ENCODE assay signal across 7 cellular contexts in the genomic region with DNA sequence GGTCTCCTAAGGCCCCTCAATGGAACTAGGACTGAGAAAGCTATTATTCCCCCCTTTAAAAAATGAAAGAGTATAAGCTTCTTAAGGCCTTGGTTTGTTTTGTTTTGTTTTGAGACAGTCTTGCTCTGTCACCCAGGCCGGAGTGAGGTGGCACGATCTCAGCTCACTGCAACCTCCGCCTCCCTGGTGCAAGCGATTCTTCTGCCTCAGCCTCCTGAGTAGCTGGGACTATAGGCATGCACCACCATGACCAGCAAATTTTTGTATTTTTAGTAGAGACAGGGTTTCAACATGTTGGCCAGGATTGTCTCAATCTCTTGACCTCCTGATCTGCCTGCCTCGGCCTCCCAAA.
DNase-seq lines count a peak whose midpoint lies in the region; ATAC-seq and TF ChIP-seq lines count a peak whose summit lies in the region.
"Not testable (repeated sequence)": the region's sequence is repeated elsewhere in the genome, so short reads cannot be mapped to it uniquely, and the experiment has no call there.

No MANE protein-coding gene starts in this region.

- not testable (repeated sequence) for H3K27ac Mint-ChIP-seq in activated CD4-positive, alpha-beta T cell treated with anti-CD3 and anti-CD28 coated beads for 36 hours; activated T-helper 17 cell treated with anti-CD3 and anti-CD28 coated beads, Interleukin-2, amount 50 U/mL, for 72 hours
- peak overlapping the region; percentile 61 for H3K27ac Mint-ChIP-seq in activated CD8-positive, alpha-beta T cell treated with anti-CD3 and anti-CD28 coated beads for 36 hours
- H3K27ac Mint-ChIP-seq in natural killer cell treated with Interleukin-12 subunit alpha and Interleukin-12 subunit beta and Interleukin-15 and Interleukin-18, amount 100 ng/mL, for 72 hours: peak overlapping the region; percentile 33 to 39

- not testable (repeated sequence) for DNase-seq in activated CD4-positive, alpha-beta T cell treated with anti-CD3 and anti-CD28 coated beads for 36 hours; activated CD8-positive, alpha-beta T cell treated with anti-CD3 and anti-CD28 coated beads for 36 hours; natural killer cell treated with Interleukin-12 subunit alpha and Interleukin-12 subunit beta and Interleukin-15 and Interleukin-18, amount 100 ng/mL, for 72 hours (ENCODE audit: low spot score); stimulated activated naive CD8-positive, alpha-beta T cell treated with anti-CD3 and anti-CD28 coated beads, Interleukin-15, Interleukin-2, amounts not matched to agents 100 U/mL and 50 U/mL, for 24 hours

- CTCF ChIA-PET in activated CD4-positive, alpha-beta T cell treated with anti-CD3 and anti-CD28 coated beads for 36 hours (lab: Charles Lee): interaction anchor here (0.7 to 2.4 kb wide), 4 partner anchors 11 to 177 kb away, joined by 3 to 8 read pairs (median 4); a partner anchor contains a TSS
- CTCF ChIA-PET in activated CD8-positive, alpha-beta T cell treated with anti-CD3 and anti-CD28 coated beads for 36 hours (lab: Charles Lee): interaction anchor here (0.7 to 1.3 kb wide), 4 partner anchors 11 to 323 kb away, joined by 3 to 4 read pairs (median 3); no protein-coding TSS in a partner anchor

- H3K36me3 Mint-ChIP-seq in activated CD4-positive, alpha-beta T cell treated with anti-CD3 and anti-CD28 coated beads for 36 hours (ENCODE audit: low read depth); activated CD8-positive, alpha-beta T cell treated with anti-CD3 and anti-CD28 coated beads for 36 hours (ENCODE audit: low read depth); activated T-helper 17 cell treated with anti-CD3 and anti-CD28 coated beads, Interleukin-2, amount 50 U/mL, for 72 hours (ENCODE audit: low read depth); natural killer cell treated with Interleukin-12 subunit alpha and Interleukin-12 subunit beta and Interleukin-15 and Interleukin-18, amount 100 ng/mL, for 72 hours: not testable (repeated sequence)

- H3K9me3 Mint-ChIP-seq in activated CD4-positive, alpha-beta T cell treated with anti-CD3 and anti-CD28 coated beads for 36 hours (ENCODE audit: low read depth); activated CD8-positive, alpha-beta T cell treated with anti-CD3 and anti-CD28 coated beads for 36 hours; activated T-helper 17 cell treated with anti-CD3 and anti-CD28 coated beads, Interleukin-2, amount 50 U/mL, for 72 hours; natural killer cell treated with Interleukin-12 subunit alpha and Interleukin-12 subunit beta and Interleukin-15 and Interleukin-18, amount 100 ng/mL, for 72 hours: not testable (repeated sequence)

- POLR2A ChIA-PET in activated CD4-positive, alpha-beta T cell treated with anti-CD3 and anti-CD28 coated beads for 36 hours (lab: Charles Lee): not testable (repeated sequence)
- POLR2A ChIA-PET in activated CD8-positive, alpha-beta T cell treated with anti-CD3 and anti-CD28 coated beads for 36 hours (lab: Charles Lee): interaction anchor here (0.7 kb wide), 1 partner anchor 59 kb away, joined by 3 read pairs; no protein-coding TSS in a partner anchor

- peak; percentile 21 for ATAC-seq in GM19023 (IDR thresholded peaks at IDR 0.05; ENCODE audit: unreplicated experiment)
- ATAC-seq in HG02759 (IDR thresholded peaks at IDR 0.05; ENCODE audit: unreplicated experiment): peak; percentile 23
- peak; percentile 31 for ATAC-seq in activated CD4-positive, alpha-beta T cell treated with anti-CD3 and anti-CD28 coated beads for 36 hours
- ATAC-seq in activated CD8-positive, alpha-beta T cell treated with anti-CD3 and anti-CD28 coated beads for 36 hours: peak; percentile 20
- ATAC-seq in activated T-helper 17 cell treated with anti-CD3 and anti-CD28 coated beads, Interleukin-2, amount 50 U/mL, for 72 hours (replicated peaks): peak; percentile 46
- ATAC-seq in natural killer cell treated with Interleukin-12 subunit alpha and Interleukin-12 subunit beta and Interleukin-15 and Interleukin-18, amount 100 ng/mL, for 72 hours: peak; percentile 60 to 62
- peak; percentile 4 for ATAC-seq in stimulated activated naive CD8-positive, alpha-beta T cell treated with anti-CD3 and anti-CD28 coated beads, Interleukin-15, Interleukin-2, amounts not matched to agents 100 U/mL and 50 U/mL, for 24 hours

- not testable (repeated sequence) for H3K4me3 Mint-ChIP-seq in activated CD4-positive, alpha-beta T cell treated with anti-CD3 and anti-CD28 coated beads for 36 hours; activated CD8-positive, alpha-beta T cell treated with anti-CD3 and anti-CD28 coated beads for 36 hours; activated T-helper 17 cell treated with anti-CD3 and anti-CD28 coated beads, Interleukin-2, amount 50 U/mL, for 72 hours; natural killer cell treated with Interleukin-12 subunit alpha and Interleukin-12 subunit beta and Interleukin-15 and Interleukin-18, amount 100 ng/mL, for 72 hours

- not testable (repeated sequence) for H3K27me3 Mint-ChIP-seq in activated CD4-positive, alpha-beta T cell treated with anti-CD3 and anti-CD28 coated beads for 36 hours; activated CD8-positive, alpha-beta T cell treated with anti-CD3 and anti-CD28 coated beads for 36 hours; activated T-helper 17 cell treated with anti-CD3 and anti-CD28 coated beads, Interleukin-2, amount 50 U/mL, for 72 hours; natural killer cell treated with Interleukin-12 subunit alpha and Interleukin-12 subunit beta and Interleukin-15 and Interleukin-18, amount 100 ng/mL, for 72 hours

- not testable (repeated sequence) for TF ChIP-seq CTCF in activated CD8-positive, alpha-beta T cell treated with anti-CD3 and anti-CD28 coated beads for 36 hours (IDR thresholded peaks at IDR 0.05)

- not testable (repeated sequence) for H3K4me1 Mint-ChIP-seq in activated CD4-positive, alpha-beta T cell treated with anti-CD3 and anti-CD28 coated beads for 36 hours; activated T-helper 17 cell treated with anti-CD3 and anti-CD28 coated beads, Interleukin-2, amount 50 U/mL, for 72 hours
- peaks cover 31% of the 10 kb centered on the region for H3K4me1 Mint-ChIP-seq in activated CD8-positive, alpha-beta T cell treated with anti-CD3 and anti-CD28 coated beads for 36 hours (ENCODE audit: low read depth)
- peaks cover 4 to 23% of the 10 kb centered on the region in 2 donors for H3K4me1 Mint-ChIP-seq in natural killer cell treated with Interleukin-12 subunit alpha and Interleukin-12 subunit beta and Interleukin-15 and Interleukin-18, amount 100 ng/mL, for 72 hours (ENCODE audit: low read depth in 2 of 2)

- intact Hi-C loops in activated CD4-positive, alpha-beta T cell treated with anti-CD3 and anti-CD28 coated beads for 36 hours (cut with DNase I, micrococcal nuclease): not testable (repeated sequence)
- intact Hi-C loops in activated CD8-positive, alpha-beta T cell treated with anti-CD3 and anti-CD28 coated beads for 36 hours (cut with micrococcal nuclease): loop anchor here (5.0 kb wide), 1 partner anchor 52 kb away; no protein-coding TSS in a partner anchor

Comparison
In these comparisons a context has a peak if more than half of its experiments do, and no peak if none do; other contexts are left out.
1. ATAC-seq: peak in every context shown above with its lines; median percentile 61 in natural killer cell treated with Interleukin-12 subunit alpha and Interleukin-12 subunit beta and Interleukin-15 and Interleukin-18, amount 100 ng/mL, for 72 hours; 46 in activated T-helper 17 cell treated with anti-CD3 and anti-CD28 coated beads, Interleukin-2, amount 50 U/mL, for 72 hours; 31 in activated CD4-positive, alpha-beta T cell treated with anti-CD3 and anti-CD28 coated beads for 36 hours; 23 in HG02759; 21 in GM19023; 20 in activated CD8-positive, alpha-beta T cell treated with anti-CD3 and anti-CD28 coated beads for 36 hours; 4 in stimulated activated naive CD8-positive, alpha-beta T cell treated with anti-CD3 and anti-CD28 coated beads, Interleukin-15, Interleukin-2, amounts not matched to agents 100 U/mL and 50 U/mL, for 24 hours.